Comparison of ENCODE assay signal across 8 cellular contexts in the genomic region with DNA sequence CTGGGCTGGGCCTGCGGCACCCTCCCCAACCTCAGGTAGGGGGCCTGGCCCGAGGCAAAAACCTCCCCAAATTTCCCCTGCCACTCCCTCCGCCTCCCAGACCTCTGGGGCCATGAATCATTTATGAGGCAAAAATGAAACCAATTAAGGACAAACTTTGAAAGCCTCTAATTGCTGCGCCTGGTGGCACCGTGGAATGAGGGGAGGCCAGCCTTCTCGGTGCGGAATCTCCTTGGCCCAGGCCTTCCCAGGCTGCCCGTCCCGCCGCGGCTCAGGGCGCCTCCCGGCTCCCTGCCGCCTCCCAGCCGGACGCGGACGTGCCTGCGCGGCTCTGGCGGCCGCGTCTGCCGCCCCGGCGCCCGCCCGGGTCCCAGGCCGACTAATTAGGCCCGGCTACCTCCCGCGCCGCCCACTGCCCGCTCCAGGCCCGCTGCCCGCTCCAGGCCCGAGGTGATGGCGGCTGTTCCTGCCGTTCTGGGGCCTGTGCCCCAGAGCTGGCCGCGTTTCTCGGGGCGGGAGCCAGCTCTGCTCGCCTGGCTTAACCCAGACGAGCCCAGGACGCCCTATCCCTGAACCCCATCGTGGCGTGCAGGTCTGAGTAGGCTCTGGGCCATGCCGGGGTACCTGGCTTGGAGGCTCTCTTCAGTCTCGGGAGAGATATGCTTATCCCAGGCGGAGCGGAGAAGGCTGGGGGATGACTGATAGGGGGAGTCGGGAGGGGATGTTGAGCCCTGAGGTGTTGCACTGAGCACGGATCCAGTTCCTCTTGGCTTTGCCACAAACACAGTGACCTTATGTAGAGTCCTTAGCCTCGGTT. TPM values are rescaled to one million over a fixed set of nuclear protein-coding genes. Genes with fewer than 3 reads are reported as not detected.
DNase-seq lines count a peak whose midpoint lies in the region; ATAC-seq and TF ChIP-seq lines count a peak whose summit lies in the region.

No MANE protein-coding gene starts in this region.

- peaks cover 61% of the 10 kb centered on the region for H3K4me1 Mint-ChIP-seq in activated CD8-positive, alpha-beta T cell treated with anti-CD3 and anti-CD28 coated beads for 36 hours (ENCODE audit: low read depth)

- peak overlapping the region; percentile 94 to 100 (median 99) for H3K4me2 ChIP-seq in BLaER1 treated with 17β-estradiol and CSF1 and Interleukin-3, amounts not matched to agents 10 nM and 100 nM
- H3K4me2 ChIP-seq in neural cell (ENCODE audit: low read length), result no peak overlapping the region

- no peaks in the 10 kb centered on the region for H3K27me3 Mint-ChIP-seq in activated CD8-positive, alpha-beta T cell treated with anti-CD3 and anti-CD28 coated beads for 36 hours

- no peaks in the 10 kb centered on the region for H3K36me3 Mint-ChIP-seq in activated CD8-positive, alpha-beta T cell treated with anti-CD3 and anti-CD28 coated beads for 36 hours (ENCODE audit: low read depth)

- no peaks in the 10 kb centered on the region for H3K27me3 ChIP-seq in BLaER1 treated with 17β-estradiol and CSF1 and Interleukin-3, amounts not matched to agents 10 nM and 100 nM
- no peaks in the 10 kb centered on the region for H3K27me3 ChIP-seq in neural cell (ENCODE audit: insufficient read depth, low read depth, low read length)

- H3K9me2 ChIP-seq in neural cell (ENCODE audit: insufficient read depth, low read length), result no peaks in the 10 kb centered on the region

- H3K4me3 ChIP-seq in BLaER1 treated with 17β-estradiol and CSF1 and Interleukin-3, amounts not matched to agents 10 nM and 100 nM, result peak overlapping the region; percentile 43 to 73 (median 63)
- H3K4me3 ChIP-seq in neural cell (ENCODE audit: low read length), result no peak overlapping the region

- DNase-seq in activated CD8-positive, alpha-beta T cell treated with anti-CD3 and anti-CD28 coated beads for 36 hours, result peak; percentile 66
- DNase-seq in erythroblast (lab: John Stamatoyannopoulos, UW) (peak; percentile 78 to 80), CD1c-positive myeloid dendritic cell (ENCODE audit: extremely low spot score) (no peak), NCI-H774 (lab: John Stamatoyannopoulos, UW) (no peak), NCI-H128 (lab: John Stamatoyannopoulos, UW; ENCODE audit: unreplicated experiment) (no peak)

- no peaks in the 10 kb centered on the region for H3F3A ChIP-seq in neural cell (ENCODE audit: insufficient read depth, low read length, poor library complexity, severe bottlenecking)

- peak overlapping the region; percentile 79 for H3K27ac Mint-ChIP-seq in activated CD8-positive, alpha-beta T cell treated with anti-CD3 and anti-CD28 coated beads for 36 hours

- H3K4me3 Mint-ChIP-seq in activated CD8-positive, alpha-beta T cell treated with anti-CD3 and anti-CD28 coated beads for 36 hours, result peak overlapping the region; percentile 79

- H3K27ac ChIP-seq in BLaER1 treated with 17β-estradiol and CSF1 and Interleukin-3, amounts not matched to agents 10 nM and 100 nM, result peak overlapping the region; percentile 53 to 95 (median 90)
- no peak overlapping the region for H3K27ac ChIP-seq in neural cell (ENCODE audit: low read length)

- peak; percentile 55 for TF ChIP-seq POLR2A in erythroblast (IDR thresholded peaks at IDR 0.05; ENCODE audit: low read length)

- TF ChIP-seq CTCF in activated CD8-positive, alpha-beta T cell treated with anti-CD3 and anti-CD28 coated beads for 36 hours (IDR thresholded peaks at IDR 0.05), result no peak
- TF ChIP-seq CTCF in neural cell (IDR thresholded peaks at IDR 0.05; ENCODE audit: poor library complexity, severe bottlenecking), result no peak

- intact Hi-C loops in activated CD8-positive, alpha-beta T cell treated with anti-CD3 and anti-CD28 coated beads for 36 hours (cut with micrococcal nuclease), result no loop called here

- H4K20me1 ChIP-seq in BLaER1 treated with 17β-estradiol and CSF1 and Interleukin-3, amounts not matched to agents 10 nM and 100 nM, result peaks cover 36 to 73% (median 56%) of the 10 kb centered on the region in 11 experiments; a peak in 16 of 22 replicates
- H4K20me1 ChIP-seq in neural cell (ENCODE audit: insufficient read depth), result no peaks in the 10 kb centered on the region

- POLR2A ChIA-PET in activated CD8-positive, alpha-beta T cell treated with anti-CD3 and anti-CD28 coated beads for 36 hours (lab: Charles Lee), result interaction anchor here (0.7 to 2.9 kb wide), 4 partner anchors 10 to 42 kb away, joined by 3 to 13 read pairs (median 4); no protein-coding TSS in a partner anchor

- peak overlapping the region; percentile 76 to 93 (median 85) for H3K9ac ChIP-seq in BLaER1 treated with 17β-estradiol and CSF1 and Interleukin-3, amounts not matched to agents 10 nM and 100 nM
- H3K9ac ChIP-seq in neural cell (ENCODE audit: low read length), result peak overlapping the region; percentile 9

- no peaks in the 10 kb centered on the region for H3K9me3 ChIP-seq in BLaER1 treated with 17β-estradiol and CSF1 and Interleukin-3, amounts not matched to agents 10 nM and 100 nM (replicated peaks in 1 of 11)
- no peaks in the 10 kb centered on the region for H3K9me3 ChIP-seq in neural cell (ENCODE audit: low read length)

- ATAC-seq in HG03378 (IDR thresholded peaks at IDR 0.05; ENCODE audit: unreplicated experiment), result peak; percentile 19
- ATAC-seq in activated CD8-positive, alpha-beta T cell treated with anti-CD3 and anti-CD28 coated beads for 36 hours, result peak; percentile 21

- peaks cover 99 to 100% (median 100%) of the 10 kb centered on the region in 10 experiments for H3K4me1 ChIP-seq in BLaER1 treated with 17β-estradiol and CSF1 and Interleukin-3, amounts not matched to agents 10 nM and 100 nM

- TF ChIP-seq RAD21 in neural cell (conservative IDR thresholded peaks at IDR 0.05), result no peak

- H2AFZ ChIP-seq in neural cell (ENCODE audit: low read depth, low read length), result no peak overlapping the region

- peaks cover 20% of the 10 kb centered on the region for H3K79me2 ChIP-seq in neural cell (replicated peaks; ENCODE audit: insufficient read depth, low read length)

- CTCF ChIA-PET in activated CD8-positive, alpha-beta T cell treated with anti-CD3 and anti-CD28 coated beads for 36 hours (lab: Charles Lee), result interaction anchor here (1.0 to 5.5 kb wide), 7 partner anchors 9 to 107 kb away, joined by 3 to 65 read pairs (median 4); no protein-coding TSS in a partner anchor

- no peaks in the 10 kb centered on the region for H3K9me3 Mint-ChIP-seq in activated CD8-positive, alpha-beta T cell treated with anti-CD3 and anti-CD28 coated beads for 36 hours

- H3K36me3 ChIP-seq in BLaER1 treated with 17β-estradiol and CSF1 and Interleukin-3, amounts not matched to agents 10 nM and 100 nM, result no peaks in the 10 kb centered on the region
- no peaks in the 10 kb centered on the region for H3K36me3 ChIP-seq in neural cell (ENCODE audit: insufficient read depth, low read length)

- no peak for TF ChIP-seq EP300 in neural cell (conservative IDR thresholded peaks at IDR 0.05; ENCODE audit: poor library complexity, severe bottlenecking)

TF ChIP-seq in neural cell, 6 proteins besides CTCF, POLR2A, EP300 and RAD21:
- TF ChIP-seq POLR2AphosphoS5 (IDR thresholded peaks at IDR 0.05) (no peak), EZH2 (IDR thresholded peaks at IDR 0.05; ENCODE audit: borderline replicate concordance, insufficient read depth, low read length, poor library complexity, severe bottlenecking) (no peak), TAF1 (IDR thresholded peaks at IDR 0.05; ENCODE audit: low read depth) (no peak), MXI1 (conservative IDR thresholded peaks at IDR 0.05; ENCODE audit: poor library complexity, severe bottlenecking) (no peak), SMC3 (conservative IDR thresholded peaks at IDR 0.05; ENCODE audit: poor library complexity) (no peak)
- TF ChIP-seq, protein P1, sequence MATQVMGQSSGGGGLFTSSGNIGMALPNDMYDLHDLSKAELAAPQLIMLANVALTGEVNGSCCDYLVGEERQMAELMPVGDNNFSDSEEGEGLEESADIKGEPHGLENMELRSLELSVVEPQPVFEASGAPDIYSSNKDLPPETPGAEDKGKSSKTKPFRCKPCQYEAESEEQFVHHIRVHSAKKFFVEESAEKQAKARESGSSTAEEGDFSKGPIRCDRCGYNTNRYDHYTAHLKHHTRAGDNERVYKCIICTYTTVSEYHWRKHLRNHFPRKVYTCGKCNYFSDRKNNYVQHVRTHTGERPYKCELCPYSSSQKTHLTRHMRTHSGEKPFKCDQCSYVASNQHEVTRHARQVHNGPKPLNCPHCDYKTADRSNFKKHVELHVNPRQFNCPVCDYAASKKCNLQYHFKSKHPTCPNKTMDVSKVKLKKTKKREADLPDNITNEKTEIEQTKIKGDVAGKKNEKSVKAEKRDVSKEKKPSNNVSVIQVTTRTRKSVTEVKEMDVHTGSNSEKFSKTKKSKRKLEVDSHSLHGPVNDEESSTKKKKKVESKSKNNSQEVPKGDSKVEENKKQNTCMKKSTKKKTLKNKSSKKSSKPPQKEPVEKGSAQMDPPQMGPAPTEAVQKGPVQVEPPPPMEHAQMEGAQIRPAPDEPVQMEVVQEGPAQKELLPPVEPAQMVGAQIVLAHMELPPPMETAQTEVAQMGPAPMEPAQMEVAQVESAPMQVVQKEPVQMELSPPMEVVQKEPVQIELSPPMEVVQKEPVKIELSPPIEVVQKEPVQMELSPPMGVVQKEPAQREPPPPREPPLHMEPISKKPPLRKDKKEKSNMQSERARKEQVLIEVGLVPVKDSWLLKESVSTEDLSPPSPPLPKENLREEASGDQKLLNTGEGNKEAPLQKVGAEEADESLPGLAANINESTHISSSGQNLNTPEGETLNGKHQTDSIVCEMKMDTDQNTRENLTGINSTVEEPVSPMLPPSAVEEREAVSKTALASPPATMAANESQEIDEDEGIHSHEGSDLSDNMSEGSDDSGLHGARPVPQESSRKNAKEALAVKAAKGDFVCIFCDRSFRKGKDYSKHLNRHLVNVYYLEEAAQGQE (IDR thresholded peaks at IDR 0.05; ENCODE audit: borderline replicate concordance), result no peak

RNA-seq across cellular contexts. Expression of gene CXXC5, which starts 20.1 kb away (rescaled TPM):
- 1 to 10 TPM; 3.5 to 4.3 TPM for total RNA-seq in activated CD8-positive, alpha-beta T cell treated with anti-CD3 and anti-CD28 coated beads for 36 hours
- polyA plus RNA-seq in neural cell, result 24.4 and 38.0 TPM in 2 replicates
- polyA minus RNA-seq in neural cell, result 37.0 and 40.1 TPM in 2 replicates

Comparison
In these comparisons a context has a peak if more than half of its experiments do, and no peak if none do; other contexts are left out.
1. DNase-seq: peak in activated CD8-positive, alpha-beta T cell treated with anti-CD3 and anti-CD28 coated beads for 36 hours (single experiment) and erythroblast (2 of 2); none in CD1c-positive myeloid dendritic cell (single experiment), NCI-H774 (single experiment) and NCI-H128 (single experiment).